ENCODE assay signal across 8 cellular contexts in the genomic region with DNA sequence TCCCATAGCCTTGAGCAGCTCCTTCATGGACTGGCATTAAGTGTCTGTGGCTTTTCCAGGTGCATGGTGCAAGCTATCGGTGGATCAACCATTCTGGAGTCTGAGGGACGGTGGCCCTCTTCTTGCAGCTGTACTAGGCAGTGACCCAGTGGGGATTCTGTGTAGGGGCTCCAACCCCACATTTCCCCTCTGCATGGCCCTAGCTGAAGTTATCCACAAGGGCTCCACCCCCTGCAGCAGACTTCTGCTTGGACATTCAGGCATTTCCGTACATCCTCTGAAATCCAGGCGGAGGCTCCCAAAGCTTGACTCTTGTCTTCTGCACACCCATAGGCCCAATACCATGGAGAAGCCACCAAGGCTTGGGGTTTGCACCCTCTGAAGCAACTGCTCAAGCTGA.
"Had no signal": no experiment of that assay in that cellular context is flagged by ENCODE, and none has a peak within 500 bp of the region (broad histone marks: within the 10 kb centered on the region; RNA-seq: fewer than 3 reads in every experiment).

No MANE protein-coding gene starts in this region.

- DNase-seq: GDM1, GF-D8 had no signal

- ATAC-seq: GM12878 had no signal

- FAIRE-seq: G401.6, GM12878, GM12891, GM12892, GM18507, GM19239 had no signal

- H3K4me3 ChIP-seq: GM12878 had no signal
